In the genomic region with DNA sequence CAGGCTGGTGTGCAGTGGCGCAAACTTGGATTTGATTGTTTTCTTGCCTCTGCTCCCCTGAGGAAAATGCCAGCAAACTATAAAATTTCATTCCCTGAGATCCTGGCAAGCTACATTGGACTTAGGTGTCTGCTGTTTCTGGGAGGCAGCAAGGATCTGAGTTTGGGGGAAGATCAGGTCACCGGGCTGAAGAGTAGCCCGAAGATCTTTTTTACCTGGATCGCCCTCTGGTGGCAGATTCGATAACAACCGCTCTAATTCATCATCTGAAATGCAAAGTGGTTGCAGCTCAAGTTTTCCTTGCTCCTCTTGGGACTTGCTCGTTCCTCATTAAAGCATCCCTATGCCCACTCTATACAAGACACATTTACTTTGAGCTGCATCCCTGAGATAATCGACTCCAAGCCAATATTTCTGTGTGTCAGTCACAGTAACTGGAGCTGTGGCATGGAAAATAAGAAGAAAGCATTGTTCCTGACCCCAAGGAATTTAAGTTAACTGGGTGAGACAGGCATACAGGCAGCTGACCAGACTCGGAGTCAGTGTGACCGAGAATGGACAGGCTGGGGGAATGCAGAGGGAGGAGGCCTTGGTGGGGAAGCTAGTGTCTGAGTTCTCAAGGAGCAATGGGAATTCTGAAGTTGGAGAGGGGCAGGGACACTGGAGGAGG, we compare ENCODE assay signal across 9 cellular contexts.
DNase-seq lines count a peak whose midpoint lies in the region; ATAC-seq, FAIRE-seq and TF ChIP-seq lines count a peak whose summit lies in the region.
"Had no signal": no experiment of that assay in that cellular context is flagged by ENCODE, and none has a peak within 500 bp of the region (broad histone marks: within the 10 kb centered on the region; RNA-seq: fewer than 3 reads in every experiment).

No MANE protein-coding gene starts in this region.

- no peaks in the 10 kb centered on the region for H3K9me3 ChIP-seq in spleen

- no peaks in the 10 kb centered on the region for H3K4me1 ChIP-seq in spleen

- no peak for TF ChIP-seq POLR2A in spleen (IDR thresholded peaks at IDR 0.05)

- WGBS in spleen, 5 donors: 14 to 19% (median 17%) methylated on average over 10 of the region's 10 CpGs

- peak in 10 of 11 experiments; percentile 30 to 72 (median 56) for TF ChIP-seq CTCF in spleen (IDR thresholded peaks at IDR 0.05 in 8 of 11, conservative IDR thresholded peaks at IDR 0.05 in 3 of 11)

- DNase-seq in EH (ENCODE audit: low read depth): peak; percentile 51
- DNase-seq in HTR-8/SVneo (ENCODE audit: insufficient read length, low spot score): peak; percentile 70
- peak; percentile 25 for DNase-seq in SHP77 treated with DMSO at 0.1 percent for 48 hours (lab: John Stamatoyannopoulos, UW)
- peak; percentile 59 for DNase-seq in activated naive CD8-positive, alpha-beta T cell treated with anti-CD3 and anti-CD28 coated beads, Interleukin-2, amount 50 U/mL, for 24 hours
- peak; percentile 45 for DNase-seq in hepatic stellate cell (ENCODE audit: low spot score)
- DNase-seq in spleen: no peak

- no peak overlapping the region for H3K27ac Mint-ChIP-seq in activated naive CD8-positive, alpha-beta T cell treated with anti-CD3 and anti-CD28 coated beads, Interleukin-2, amount 50 U/mL, for 24 hours

- ATAC-seq in activated naive CD8-positive, alpha-beta T cell treated with anti-CD3 and anti-CD28 coated beads, Interleukin-2, amount 50 U/mL, for 24 hours: no peak
- ATAC-seq in HG03108 (IDR thresholded peaks at IDR 0.05; ENCODE audit: unreplicated experiment): no peak
- ATAC-seq in GM21515 (IDR thresholded peaks at IDR 0.05; ENCODE audit: unreplicated experiment): no peak

- H3K4me3 ChIP-seq in spleen: no peak overlapping the region

- peaks cover 27% of the 10 kb centered on the region for H3K27me3 Mint-ChIP-seq in activated naive CD8-positive, alpha-beta T cell treated with anti-CD3 and anti-CD28 coated beads, Interleukin-2, amount 50 U/mL, for 24 hours

- H3K36me3 Mint-ChIP-seq in activated naive CD8-positive, alpha-beta T cell treated with anti-CD3 and anti-CD28 coated beads, Interleukin-2, amount 50 U/mL, for 24 hours (ENCODE audit: low read depth): no peaks in the 10 kb centered on the region

- H3K27me3 ChIP-seq in spleen (replicated peaks in 1 of 7): peaks cover 0 to 60% (median 0%) of the 10 kb centered on the region in 7 donors

- H3K4me1 Mint-ChIP-seq in activated naive CD8-positive, alpha-beta T cell treated with anti-CD3 and anti-CD28 coated beads, Interleukin-2, amount 50 U/mL, for 24 hours: no peaks in the 10 kb centered on the region

- H3K4me3 Mint-ChIP-seq in activated naive CD8-positive, alpha-beta T cell treated with anti-CD3 and anti-CD28 coated beads, Interleukin-2, amount 50 U/mL, for 24 hours: no peak overlapping the region

- no peaks in the 10 kb centered on the region for H3K9me3 Mint-ChIP-seq in activated naive CD8-positive, alpha-beta T cell treated with anti-CD3 and anti-CD28 coated beads, Interleukin-2, amount 50 U/mL, for 24 hours

- intact Hi-C loops in spleen (cut with DNase I; ENCODE audit: low total_unique reads): loop anchor here (10.0 kb wide), 1 partner anchor 244 kb away; no protein-coding TSS in a partner anchor

- FAIRE-seq in HTR-8/SVneo (lab: Jason Lieb, UNC): no peak
- FAIRE-seq: colon had no signal

- H3K27ac ChIP-seq in spleen: no peak overlapping the region

- no peaks in the 10 kb centered on the region for H3K36me3 ChIP-seq in spleen
